Comparison of ENCODE assay signal across 18 cellular contexts in genomic region chr3:175601521-175601920, GRCh38.
"Had no signal": no experiment of that assay in that cellular context is flagged by ENCODE, and none has a peak within 500 bp of the region (broad histone marks: within the 10 kb centered on the region; RNA-seq: fewer than 3 reads in every experiment).

No MANE protein-coding gene starts in this region.

- H3K27me3 ChIP-seq: body of pancreas, gastrocnemius medialis, left lung, pancreas, right lobe of liver, tibial artery had no signal

- H3K4me3 ChIP-seq: body of pancreas, coronary artery, gastrocnemius medialis, left lung, pancreas, right lobe of liver, tibial artery had no signal

- DNase-seq: activated CD4-positive, alpha-beta memory T cell treated with anti-CD3 and anti-CD28 coated beads for 36 hours; activated T-cell treated with anti-CD3 and anti-CD28 coated beads for 4 hours; amygdala; body of pancreas; erythroblast; gastrocnemius medialis; head of caudate nucleus; kidney; left lung; midbrain; pancreas; right lobe of liver; stimulated activated CD4-positive, alpha-beta T cell treated with anti-CD3 and anti-CD28 coated beads, Interleukin-4, amount 100 ng/mL, for 24 hours; stimulated activated naive B cell treated with anti-CD40 and anti-IgM and Interleukin-4, amounts not matched to agents 10 μg/mL and 1 μg/mL and 100 μg/mL, for 72 hours; SW 1271; tibial artery had no signal

- FAIRE-seq: urothelium cell line had no signal

- H3K36me3 ChIP-seq: gastrocnemius medialis, left lung, pancreas, right lobe of liver, tibial artery had no signal

- ATAC-seq: body of pancreas; gastrocnemius medialis; left lung; pancreas; right lobe of liver; stimulated activated naive B cell treated with anti-CD40 and anti-IgM and Interleukin-4, amounts not matched to agents 10 μg/mL and 1 μg/mL and 100 μg/mL, for 72 hours had no signal
